In the genomic region with DNA sequence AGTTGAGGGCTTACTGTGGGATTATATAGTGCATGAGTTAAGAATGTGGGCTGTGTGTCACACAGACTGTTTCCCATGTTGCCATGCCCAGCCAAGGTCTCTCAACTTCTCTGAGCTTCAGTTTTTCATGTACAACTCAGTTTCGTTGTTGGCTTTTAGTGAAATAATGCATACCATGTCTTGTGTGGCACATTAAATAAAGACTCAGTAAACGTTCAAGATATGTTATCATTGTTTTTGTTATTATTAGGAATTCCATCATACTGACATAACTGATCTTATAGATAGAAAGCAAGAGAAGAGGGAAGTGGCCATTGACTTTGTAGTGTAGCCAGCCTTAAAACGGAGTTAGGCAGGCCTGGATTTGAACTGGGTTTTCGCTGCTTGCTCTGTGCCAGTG, we compare ENCODE assay signal across 18 cellular contexts. TPM values are rescaled to one million over a fixed set of nuclear protein-coding genes. Genes with fewer than 3 reads are reported as not detected.
DNase-seq lines count a peak whose midpoint lies in the region; ATAC-seq, FAIRE-seq and TF ChIP-seq lines count a peak whose summit lies in the region.
"Had no signal": no experiment of that assay in that cellular context is flagged by ENCODE, and none has a peak within 500 bp of the region (broad histone marks: within the 10 kb centered on the region; RNA-seq: fewer than 3 reads in every experiment).

No MANE protein-coding gene starts in this region.

- TF ChIP-seq CTCF in HL-60 (IDR thresholded peaks at IDR 0.05; ENCODE audit: insufficient read depth, low read length) (no peak), WTC11 (IDR thresholded peaks at IDR 0.05) (no peak)

- CTCF ChIA-PET in WTC11 (lab: Charles Lee), result interaction anchor here (1.0 kb wide), 2 partner anchors 144 to 435 kb away, joined by 3 read pairs; no protein-coding TSS in a partner anchor

- H3K27ac Mint-ChIP-seq in WTC11, result 0 out of 2 replicates have a peak overlapping the region, but pooled peaks have one; percentile 76
- H3K27ac Mint-ChIP-seq: activated CD8-positive, alpha-beta memory T cell treated with anti-CD3 and anti-CD28 coated beads, Interleukin-2, amount 10 ng/mL, durations not matched to agents 7 days and 5 days; activated T-helper 2 cell treated with anti-CD3 and anti-CD28 coated beads, Interferon-gamma antibody, Interleukin-2, Interleukin-4, amounts not matched to agents 10 μg/mL and 5 μg/mL and 100 μg/mL, durations not matched to agents 14 hours and 24 hours and 36 hours; endodermal cell had no signal

- H3K27ac ChIP-seq in HL-60 (replicated peaks), result peak overlapping the region; percentile 3
- H3K27ac ChIP-seq: adrenal gland, psoas muscle, thyroid gland had no signal

- ATAC-seq in WTC11 (no peak), left cardiac atrium (no peak)
- ATAC-seq: activated CD8-positive, alpha-beta memory T cell treated with anti-CD3 and anti-CD28 coated beads, Interleukin-2, amount 10 ng/mL, durations not matched to agents 7 days and 5 days; psoas muscle had no signal

- H3K4me1 Mint-ChIP-seq in WTC11, result peaks cover 71% of the 10 kb centered on the region

- POLR2A ChIA-PET in WTC11 (lab: Charles Lee), result no interaction called here

- no peak overlapping the region for H3K4me3 ChIP-seq in HL-60 (replicated peaks; ENCODE audit: insufficient read depth, low read length)
- H3K4me3 ChIP-seq: adrenal gland, thyroid gland had no signal

- intact Hi-C loops in left cardiac atrium (cut with DNase I), result loop anchor here in 1 of 2 donors (5.0 kb wide), 1 partner anchor 63 kb away; no protein-coding TSS in a partner anchor

- no peak for DNase-seq in HL-60 (ENCODE audit: low read depth in 1 of 2, low spot score in 1 of 2)
- no peak for DNase-seq in WTC11 (ENCODE audit: low spot score)
- DNase-seq in iris pigment epithelial cell (ENCODE audit: low read depth), result peak; percentile 61
- DNase-seq in urothelium cell line (ENCODE audit: low spot score), result no peak
- no peak for DNase-seq in left cardiac atrium
- no peak for DNase-seq in NCI-H1436 treated with DMSO at 0.1 percent for 48 hours (lab: John Stamatoyannopoulos, UW)
- no peak for DNase-seq in 8988T
- DNase-seq: activated CD4-positive, alpha-beta T cell treated with anti-CD3 and anti-CD28 coated beads for 1 hour; activated CD8-positive, alpha-beta memory T cell treated with anti-CD3 and anti-CD28 coated beads, Interleukin-2, amount 10 ng/mL, durations not matched to agents 7 days and 5 days; adrenal gland; endodermal cell; NCI-H2081; NCI-H510A treated with DMSO at 0.1 percent for 48 hours; psoas muscle; Right ventricle myocardium superior; thyroid gland had no signal

- H3K36me3 Mint-ChIP-seq in WTC11, result no peaks in the 10 kb centered on the region
- H3K36me3 Mint-ChIP-seq: activated CD8-positive, alpha-beta memory T cell treated with anti-CD3 and anti-CD28 coated beads, Interleukin-2, amount 10 ng/mL, durations not matched to agents 7 days and 5 days had no signal

- no peaks in the 10 kb centered on the region for H3K9me3 Mint-ChIP-seq in WTC11
- H3K9me3 Mint-ChIP-seq: activated T-helper 2 cell treated with anti-CD3 and anti-CD28 coated beads, Interferon-gamma antibody, Interleukin-2, Interleukin-4, amounts not matched to agents 10 μg/mL and 5 μg/mL and 100 μg/mL, durations not matched to agents 14 hours and 24 hours and 36 hours; endodermal cell had no signal

- peak; percentile 53 for FAIRE-seq in urothelium cell line (lab: Jason Lieb, UNC)
- FAIRE-seq: frontal cortex had no signal

- H3K4me3 Mint-ChIP-seq in WTC11, result peak overlapping the region; percentile 21; the same call in 1 of the 2 replicates
- H3K4me3 Mint-ChIP-seq: activated CD8-positive, alpha-beta memory T cell treated with anti-CD3 and anti-CD28 coated beads, Interleukin-2, amount 10 ng/mL, durations not matched to agents 7 days and 5 days; endodermal cell had no signal

- peaks cover 3% of the 10 kb centered on the region for H3K27me3 Mint-ChIP-seq in WTC11 (ENCODE audit: low read depth)

- no peaks in the 10 kb centered on the region for H3K27me3 ChIP-seq in HL-60 (ENCODE audit: insufficient read depth, poor library complexity, severe bottlenecking)
- H3K27me3 ChIP-seq: adrenal gland, thyroid gland had no signal

TF ChIP-seq in WTC11, 78 proteins besides CTCF, POLR2A, EP300 and RAD21:
- no peak for TF ChIP-seq TEAD1 (CRISPR knock-in tag; IDR thresholded peaks at IDR 0.05)

RNA-seq across cellular contexts. Expression of a gene that starts 2.9 kb away (rescaled TPM):
- total RNA-seq in WTC11 (2021) (35.0 to 57.9 TPM (median 38.3 TPM) in 3 replicates), left cardiac atrium (10 to 100 TPM; 35.9 to 53.5 TPM)
